ENCODE assay signal across 12 cellular contexts in genomic region chr12:29591140-29592020, GRCh38.
A peak's percentile ranks its signal among the peaks of the same experiment; 100 is the strongest.
DNase-seq lines count a peak whose midpoint lies in the region; ATAC-seq, FAIRE-seq and TF ChIP-seq lines count a peak whose summit lies in the region.
"Had no signal": no experiment of that assay in that cellular context is flagged by ENCODE, and none has a peak within 500 bp of the region (broad histone marks: within the 10 kb centered on the region; RNA-seq: fewer than 3 reads in every experiment).

No MANE protein-coding gene starts in this region.

- H3K9ac ChIP-seq in kidney (ENCODE audit: low read length in 2 of 2), result no peak overlapping the region

- no peaks in the 10 kb centered on the region for H3K4me1 Mint-ChIP-seq in immature natural killer cell

- H3K4me3 ChIP-seq in kidney (ENCODE audit: low read length in 2 of 2), result no peak overlapping the region
- H3K4me3 ChIP-seq in aorta (ENCODE audit: low read length in 2 of 2), result no peak overlapping the region
- H3K4me3 ChIP-seq: SK-N-MC, transverse colon had no signal

- intact Hi-C loops in kidney (cut with DNase I) (no loop called here), aorta (cut with DNase I) (no loop called here)

- H3K27ac ChIP-seq in kidney (ENCODE audit: low read depth in 2 of 2, low read length in 2 of 2) (no peak overlapping the region), aorta (ENCODE audit: low read depth in 1 of 2, low read length in 2 of 2) (no peak overlapping the region)
- H3K27ac ChIP-seq: SK-N-MC, transverse colon had no signal

- H3K36me3 ChIP-seq in kidney (ENCODE audit: control insufficient read depth in 1 of 2, insufficient read depth in 2 of 2, low read length in 2 of 2) (no peaks in the 10 kb centered on the region), aorta (ENCODE audit: control insufficient read depth in 1 of 2, insufficient read depth in 2 of 2, low read length in 1 of 2) (no peaks in the 10 kb centered on the region)
- H3K36me3 ChIP-seq: transverse colon had no signal

- H3K4me3 Mint-ChIP-seq in immature natural killer cell, result no peak overlapping the region

- DNase-seq in NOMO-1 (lab: John Stamatoyannopoulos, UW; ENCODE audit: unreplicated experiment in 2 of 2) (peak; percentile 3 to 13), NOMO-1 treated with dmso at 0.1 percent for 144 hours (lab: John Stamatoyannopoulos, UW; ENCODE audit: unreplicated experiment) (no peak), dedifferentiated amniotic fluid mesenchymal stem cell (ENCODE audit: extremely low spot score) (peak; percentile 55), kidney (no peak), aorta (no peak), immature natural killer cell (no peak), AG08396 (ENCODE audit: low spot score) (no peak)
- DNase-seq: cortex of kidney, NCI-H2029, transverse colon had no signal

- H3K9me3 ChIP-seq in kidney (ENCODE audit: control insufficient read depth in 1 of 2, low read length in 2 of 2) (no peaks in the 10 kb centered on the region), aorta (ENCODE audit: control insufficient read depth, low read length) (no peaks in the 10 kb centered on the region)
- H3K9me3 ChIP-seq: transverse colon had no signal

- H3K36me3 Mint-ChIP-seq in immature natural killer cell, result no peaks in the 10 kb centered on the region

- H3K27ac Mint-ChIP-seq in immature natural killer cell, result no peak overlapping the region

- ATAC-seq in aorta (ENCODE audit: low FRiP score), result peak; percentile 69
- ATAC-seq in GM21390 (IDR thresholded peaks at IDR 0.05; ENCODE audit: unreplicated experiment), result no peak

- H3K4me1 ChIP-seq in kidney (ENCODE audit: control insufficient read depth in 1 of 2, insufficient read depth in 1 of 2, low read depth in 1 of 2, low read length in 2 of 2) (peaks cover 5 to 12% of the 10 kb centered on the region in 2 donors), aorta (ENCODE audit: control insufficient read depth in 1 of 2, insufficient read depth in 2 of 2, low read length in 2 of 2) (peaks cover 0 to 2% of the 10 kb centered on the region in 2 donors)

- H3K27me3 Mint-ChIP-seq in immature natural killer cell (ENCODE audit: low read depth in 3 of 3), result peaks cover 0 to 1% (median 0%) of the 10 kb centered on the region in 3 donors

- 41 to 55% methylated on average over 11 of the region's 11 CpGs for WGBS in aorta, 2 donors

- H3K27me3 ChIP-seq in aorta (ENCODE audit: control insufficient read depth in 1 of 2, insufficient read depth in 2 of 2, low read length in 1 of 2), result no peaks in the 10 kb centered on the region
- H3K27me3 ChIP-seq: transverse colon had no signal

- H3K9me3 Mint-ChIP-seq in immature natural killer cell, result no peaks in the 10 kb centered on the region

- TF ChIP-seq CTCF in kidney (IDR thresholded peaks at IDR 0.05; ENCODE audit: borderline replicate concordance, extremely low read depth, insufficient read depth), result peak; percentile 15

- FAIRE-seq in kidney (lab: Jason Lieb, UNC), result no peak

Comparison
In these comparisons a context has a peak if more than half of its experiments do, and no peak if none do; other contexts are left out.
1. DNase-seq: peak in NOMO-1 (2 of 2) and dedifferentiated amniotic fluid mesenchymal stem cell (single experiment); none in NOMO-1 treated with dmso at 0.1 percent for 144 hours (single experiment), kidney (single experiment), aorta (0 of 2), immature natural killer cell (0 of 3) and AG08396 (single experiment).